ENCODE assay signal across 1 cellular context in genomic region chr12:47190271-47190750, GRCh38.
TF ChIP-seq lines count a peak whose summit lies in the region.

No MANE protein-coding gene starts in this region.

TF ChIP-seq in GM23338, 12 proteins besides CTCF, POLR2A, EP300 and RAD21 (continued from another document):
- TF ChIP-seq ZNF462 (CRISPR knock-in tag; IDR thresholded peaks at IDR 0.05) = no peak
